In the genomic region with DNA sequence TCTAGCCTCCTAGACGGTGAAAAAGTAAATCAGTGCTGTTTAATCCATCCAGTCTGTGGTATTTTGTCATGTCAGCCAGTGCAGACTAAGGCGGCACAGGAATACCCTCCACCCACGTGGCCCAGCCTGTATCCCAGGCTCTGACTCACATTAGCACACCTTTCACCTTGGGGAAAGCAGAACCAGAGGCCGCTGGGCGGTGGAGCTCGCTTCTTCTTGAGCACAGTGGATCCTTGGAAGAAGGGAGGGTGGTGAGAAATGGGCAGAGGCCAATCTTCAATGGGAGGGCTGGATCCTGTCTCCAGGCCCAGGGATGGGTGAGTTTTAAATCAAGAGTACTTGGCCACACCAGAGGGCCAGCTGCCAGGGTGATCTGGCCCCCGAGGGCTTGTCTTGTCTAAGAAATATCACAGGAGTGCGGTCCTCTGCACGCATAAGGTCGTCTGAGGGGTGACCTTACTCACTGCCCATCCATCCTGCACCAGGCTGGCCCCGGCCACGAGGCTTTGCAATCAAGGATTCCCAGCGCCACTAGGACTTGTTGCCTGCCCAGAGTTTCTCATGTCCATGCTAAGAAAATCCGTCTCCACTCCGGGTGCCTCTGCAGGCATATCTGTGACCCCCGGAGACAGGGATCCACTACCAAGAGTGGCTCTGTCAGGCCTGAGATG, we compare ENCODE assay signal across 7 cellular contexts.
"Had no signal": no experiment of that assay in that cellular context is flagged by ENCODE, and none has a peak within 500 bp of the region (broad histone marks: within the 10 kb centered on the region; RNA-seq: fewer than 3 reads in every experiment).

No MANE protein-coding gene starts in this region.

- FAIRE-seq: HepG2, HTR-8/SVneo, K562 had no signal

- DNase-seq: IMR-90, KBM-7, KG1 had no signal

- ATAC-seq: HepG2, K562 had no signal

- H3K27ac ChIP-seq: HL-60 had no signal

- H3K4me3 ChIP-seq: K562 had no signal
